Comparison of ENCODE assay signal across 1 cellular context in genomic region chr11:119026970-119027369, GRCh38.
TF ChIP-seq lines count a peak whose summit lies in the region.

No MANE protein-coding gene starts in this region.

TF ChIP-seq in HepG2, 621 proteins besides CTCF, POLR2A, EP300 and RAD21 (continues in another document):
- TF ChIP-seq TFE3 (CRISPR knock-in tag; IDR thresholded peaks at IDR 0.05) (no peak), SMAD9 (CRISPR knock-in tag; IDR thresholded peaks at IDR 0.05) (no peak), CCDC6 (CRISPR knock-in tag; IDR thresholded peaks at IDR 0.05) (no peak), ZNF414 (CRISPR knock-in tag; IDR thresholded peaks at IDR 0.05) (no peak), ZSCAN21 (CRISPR knock-in tag; IDR thresholded peaks at IDR 0.05; ENCODE audit: borderline replicate concordance) (0 out of 2 replicates have a peak, but pooled peaks have one; percentile 60), ADNP (CRISPR knock-in tag; IDR thresholded peaks at IDR 0.05) (no peak), ARID4A (CRISPR knock-in tag; IDR thresholded peaks at IDR 0.05; ENCODE audit: borderline replicate concordance) (0 out of 2 replicates have a peak, but pooled peaks have one; percentile 4), BCL6 (CRISPR knock-in tag; IDR thresholded peaks at IDR 0.05) (peak; percentile 19; the same call in 1 of the 2 replicates), GATAD1 (CRISPR knock-in tag; IDR thresholded peaks at IDR 0.05) (0 out of 2 replicates have a peak, but pooled peaks have one; percentile 10), ZNF362 (CRISPR knock-in tag; IDR thresholded peaks at IDR 0.05; ENCODE audit: borderline replicate concordance) (no peak), ZSCAN25 (CRISPR knock-in tag; IDR thresholded peaks at IDR 0.05) (0 out of 2 replicates have a peak, but pooled peaks have one; percentile 23), ZIK1 (CRISPR knock-in tag; IDR thresholded peaks at IDR 0.05; ENCODE audit: borderline replicate concordance, low read depth) (no peak), TAF1 (CRISPR knock-in tag; IDR thresholded peaks at IDR 0.05) (no peak), HNF4G (IDR thresholded peaks at IDR 0.05; ENCODE audit: borderline replicate concordance, low read depth, low read length) (peak; percentile 81), HNF4G (CRISPR knock-in tag; IDR thresholded peaks at IDR 0.05; ENCODE audit: borderline replicate concordance, low read depth) (peak; percentile 51; the same call in 1 of the 2 replicates), ZNF678 (CRISPR knock-in tag; IDR thresholded peaks at IDR 0.05) (no peak), PAWR (CRISPR knock-in tag; IDR thresholded peaks at IDR 0.05; ENCODE audit: borderline replicate concordance) (no peak), SMARCC2 (IDR thresholded peaks at IDR 0.05) (no peak), MED1 (CRISPR knock-in tag; IDR thresholded peaks at IDR 0.05) (peak; percentile 67), NFAT5 (CRISPR knock-in tag; IDR thresholded peaks at IDR 0.05) (no peak), ZNF782 (CRISPR knock-in tag; IDR thresholded peaks at IDR 0.05; ENCODE audit: borderline replicate concordance) (no peak), NR3C1 (CRISPR knock-in tag; IDR thresholded peaks at IDR 0.05) (no peak), HNF1A (IDR thresholded peaks at IDR 0.05; ENCODE audit: low read depth) (peak; percentile 79), HNF1A (CRISPR knock-in tag; IDR thresholded peaks at IDR 0.05; ENCODE audit: borderline replicate concordance) (peak; percentile 73; the same call in 1 of the 2 replicates), ZNF746 (CRISPR knock-in tag; IDR thresholded peaks at IDR 0.05) (0 out of 2 replicates have a peak, but pooled peaks have one; percentile 43), SRF (IDR thresholded peaks at IDR 0.05; ENCODE audit: low read depth, low read length) (no peak), SOX6 (IDR thresholded peaks at IDR 0.05) (no peak), SOX6 (CRISPR knock-in tag; IDR thresholded peaks at IDR 0.05) (no peak), HNF1B (CRISPR knock-in tag; IDR thresholded peaks at IDR 0.05) (peak; percentile 92), ZNF329 (CRISPR knock-in tag; IDR thresholded peaks at IDR 0.05; ENCODE audit: low read depth) (no peak), LCORL (IDR thresholded peaks at IDR 0.05) (no peak), LCORL (CRISPR knock-in tag; IDR thresholded peaks at IDR 0.05) (no peak), ZNF503 (CRISPR knock-in tag; IDR thresholded peaks at IDR 0.05) (no peak), ZBTB7B (CRISPR knock-in tag; IDR thresholded peaks at IDR 0.05) (peak; percentile 46; the same call in 1 of the 2 replicates), SALL1 (CRISPR knock-in tag; IDR thresholded peaks at IDR 0.05) (peak; percentile 52; the same call in 1 of the 2 replicates), ZMYM2 (CRISPR knock-in tag; IDR thresholded peaks at IDR 0.05) (no peak)
